Comparison of ENCODE assay signal across 8 cellular contexts in genomic region chr1:145885738-145886287, GRCh38.
DNase-seq lines count a peak whose midpoint lies in the region; ATAC-seq and TF ChIP-seq lines count a peak whose summit lies in the region.

Gene ANKRD35, minus strand, starts transcription at chr1:145885866. Its CDS starts 108 bp downstream, at chr1:145885758.

- CTCF ChIA-PET in AG04449 (lab: Yijun Ruan, JAX) = interaction anchor here (0.6 to 16.3 kb wide), 6 partner anchors 10 to 40 kb away, joined by 3 to 469 read pairs (median 3); partner anchors contain the start of genes ITGA10, NUDT17 and PEX11B

- POLR2A ChIA-PET in AG04449 (lab: Yijun Ruan, JAX) = interaction anchor here (1.0 to 2.0 kb wide), 2 partner anchors 27 to 78 kb away, joined by 3 to 10 read pairs; partner anchors contain the start of genes ANKRD34A, PIAS3 and POLR3GL

- no peak for TF ChIP-seq CTCF in AG04449 (IDR thresholded peaks at IDR 0.05; ENCODE audit: insufficient read depth, low read length, missing control alignments)

- ATAC-seq in GM19025 (IDR thresholded peaks at IDR 0.05; ENCODE audit: low read depth, unreplicated experiment) (peak; percentile 100), HG03159 (IDR thresholded peaks at IDR 0.05; ENCODE audit: unreplicated experiment) (peak; percentile 99)
- ATAC-seq in central memory CD8-positive, alpha-beta T cell (replicated peaks; ENCODE audit: extremely low read depth, poor library complexity, severe bottlenecking) = peak; percentile 99

- H3K4me3 Mint-ChIP-seq in central memory CD8-positive, alpha-beta T cell = peak within 1 kb of the TSS; percentile 69

- peaks cover 4% of the 10 kb centered on the region for H3K36me3 Mint-ChIP-seq in central memory CD8-positive, alpha-beta T cell (ENCODE audit: insufficient read depth)

- no peaks in the 10 kb centered on the region for H3K9me3 Mint-ChIP-seq in central memory CD8-positive, alpha-beta T cell

- DNase-seq in AG04449 (ENCODE audit: low read depth, low spot score) = no peak
- DNase-seq in NCI-H226 = peak; percentile 73
- DNase-seq in activated CD4-positive, alpha-beta T cell treated with anti-CD3 and anti-CD28 coated beads for 1 hour = peak; percentile 74
- peak; percentile 79 to 80 for DNase-seq in central memory CD8-positive, alpha-beta T cell (ENCODE audit: low spot score in 2 of 2)
- DNase-seq in kidney glomerular epithelial cell (lab: John Stamatoyannopoulos, UW) = peak; percentile 41
- DNase-seq in stimulated activated CD4-positive, alpha-beta T cell treated with anti-CD3 and anti-CD28 coated beads, Interleukin-15, amount 100 ng/mL, for 1 hour (ENCODE audit: low read depth in 1 of 2, low spot score in 1 of 2) = peak; percentile 63 to 82

- peaks cover 12% of the 10 kb centered on the region for H3K4me1 Mint-ChIP-seq in central memory CD8-positive, alpha-beta T cell

- H3K4me3 ChIP-seq in AG04449 (ENCODE audit: low read depth, low read length) = peak within 1 kb of the TSS; percentile 74

- H3K27ac Mint-ChIP-seq in central memory CD8-positive, alpha-beta T cell (ENCODE audit: low read depth) = no peak within 1 kb of the TSS

- H3K27me3 Mint-ChIP-seq in central memory CD8-positive, alpha-beta T cell = peaks cover 31% of the 10 kb centered on the region
